ENCODE assay signal across 11 cellular contexts in the genomic region with DNA sequence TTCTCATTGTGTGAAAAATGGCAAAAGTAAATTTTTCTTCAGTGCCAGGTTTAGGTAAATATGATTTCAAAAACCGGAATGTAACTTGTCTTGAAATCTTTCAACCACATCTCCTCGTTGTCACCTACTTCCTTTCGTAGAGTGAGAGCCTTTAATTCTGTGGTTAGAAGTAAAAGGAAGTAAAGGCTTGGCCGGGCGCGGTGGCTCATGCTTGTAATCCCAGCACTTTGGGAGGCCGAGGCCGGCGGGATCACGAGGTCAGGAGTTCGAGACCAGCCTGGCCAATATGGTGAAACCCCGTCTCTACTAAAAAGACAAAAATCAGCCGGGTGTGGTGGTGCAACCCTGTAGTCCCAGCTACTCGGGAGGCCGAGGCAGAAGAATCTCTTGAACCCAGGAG. TPM values are rescaled to one million over a fixed set of nuclear protein-coding genes. Genes with fewer than 3 reads are reported as not detected.
DNase-seq lines count a peak whose midpoint lies in the region; ATAC-seq and TF ChIP-seq lines count a peak whose summit lies in the region.
"Had no signal": no experiment of that assay in that cellular context is flagged by ENCODE, and none has a peak within 500 bp of the region (broad histone marks: within the 10 kb centered on the region; RNA-seq: fewer than 3 reads in every experiment).

No MANE protein-coding gene starts in this region.

- H3K27me3 ChIP-seq in uterus, result no peaks in the 10 kb centered on the region
- H3K27me3 ChIP-seq: suprapubic skin had no signal

- intact Hi-C loops in uterus (cut with DNase I; ENCODE audit: low total_unique reads), result no loop called here

- no peaks in the 10 kb centered on the region for H3K36me3 ChIP-seq in uterus

- peaks cover 14% of the 10 kb centered on the region for H3K36me3 Mint-ChIP-seq in effector memory CD8-positive, alpha-beta T cell (ENCODE audit: insufficient read depth)

- peak; percentile 19 to 66 (median 56) for DNase-seq in stimulated activated naive CD4-positive, alpha-beta T cell (lab: John Stamatoyannopoulos, UW)
- DNase-seq in stimulated activated naive CD4-positive, alpha-beta T cell treated with Interleukin-2 at 50 U/mL for 16 hours (lab: John Stamatoyannopoulos, UW), result no peak
- DNase-seq in T-helper 9 cell (peak; percentile 19), ecto neural progenitor cell (ENCODE audit: low spot score) (no peak), uterus (no peak)
- DNase-seq in effector memory CD8-positive, alpha-beta T cell, result peak in 2 of 3 experiments; percentile 18 to 24
- DNase-seq: hippocampal formation had no signal

- no peak for TF ChIP-seq CTCF in uterus (IDR thresholded peaks at IDR 0.05)

- H3K4me1 Mint-ChIP-seq in effector memory CD8-positive, alpha-beta T cell (ENCODE audit: low read depth in 2 of 2), result peaks cover 59 to 63% of the 10 kb centered on the region in 2 donors

- ATAC-seq in effector memory CD8-positive, alpha-beta T cell (replicated peaks), result peak; percentile 35
- no peak for ATAC-seq in GM19395 (IDR thresholded peaks at IDR 0.05; ENCODE audit: unreplicated experiment)
- ATAC-seq in GM18868 (IDR thresholded peaks at IDR 0.05; ENCODE audit: unreplicated experiment), result no peak

- no peaks in the 10 kb centered on the region for H3K9me3 Mint-ChIP-seq in effector memory CD8-positive, alpha-beta T cell

- no peak overlapping the region for H3K4me3 ChIP-seq in uterus
- H3K4me3 ChIP-seq: prostate gland, suprapubic skin had no signal

- H3K27ac Mint-ChIP-seq in effector memory CD8-positive, alpha-beta T cell, result peak overlapping the region; percentile 65 to 89

- H3K4me3 Mint-ChIP-seq in effector memory CD8-positive, alpha-beta T cell, result peak overlapping the region; percentile 79 to 82

- H3K4me1 ChIP-seq in uterus, result no peaks in the 10 kb centered on the region

- H3K9me3 ChIP-seq in uterus, result no peaks in the 10 kb centered on the region
- H3K9me3 ChIP-seq: prostate gland, suprapubic skin had no signal

- H3K27me3 Mint-ChIP-seq in effector memory CD8-positive, alpha-beta T cell, result no peaks in the 10 kb centered on the region

- H3K27ac ChIP-seq in uterus, result no peak overlapping the region
- H3K27ac ChIP-seq: suprapubic skin had no signal

- no peak for TF ChIP-seq POLR2A in uterus (IDR thresholded peaks at IDR 0.05)

RNA-seq across cellular contexts. Expression of a gene that starts 29.8 kb away (rescaled TPM):
- 10 to 100 TPM; 28.8 to 64.8 (median 55.1) TPM for total RNA-seq in uterus

RNA-seq across cellular contexts. Expression of a gene that starts 53.9 kb away (rescaled TPM):
- 100 to 1,000 TPM in 2 of 4 donors, 10 to 100 TPM in 2; 28.5 to 151 (median 79.5) TPM for total RNA-seq in uterus

Comparison
In these comparisons a context has a peak if more than half of its experiments do, and no peak if none do; other contexts are left out.
1. DNase-seq: peak in stimulated activated naive CD4-positive, alpha-beta T cell (6 of 6), T-helper 9 cell (single experiment) and effector memory CD8-positive, alpha-beta T cell (2 of 3); none in stimulated activated naive CD4-positive, alpha-beta T cell treated with Interleukin-2 at 50 U/mL for 16 hours (single experiment), ecto neural progenitor cell (single experiment) and uterus (0 of 2).